8 cellular contexts compared by ENCODE assay signal in genomic region chr1:223831755-223832636, GRCh38. TPM values are rescaled to one million over a fixed set of nuclear protein-coding genes. Genes with fewer than 3 reads are reported as not detected.
A peak's percentile ranks its signal among the peaks of the same experiment; 100 is the strongest.
DNase-seq lines count a peak whose midpoint lies in the region; ATAC-seq and TF ChIP-seq lines count a peak whose summit lies in the region.

No MANE protein-coding gene starts in this region.

- peak overlapping the region in 1 of 2 donors; percentile 11 for H3K4me3 ChIP-seq in ascending aorta
- H3K4me3 ChIP-seq in left lung = no peak overlapping the region
- H3K4me3 ChIP-seq in SJCRH30 = no peak overlapping the region
- H3K4me3 ChIP-seq in BE2C (ENCODE audit: low read depth, low read length) = no peak overlapping the region

- no peaks in the 10 kb centered on the region for H3K27me3 ChIP-seq in ascending aorta
- no peaks in the 10 kb centered on the region for H3K27me3 ChIP-seq in left lung
- no peaks in the 10 kb centered on the region for H3K27me3 ChIP-seq in SJCRH30
- H3K27me3 ChIP-seq in BE2C = no peaks in the 10 kb centered on the region

- intact Hi-C loops in ascending aorta (cut with DNase I) = no loop called here
- intact Hi-C loops in left lung (cut with DNase I) = no loop called here

- H3K9me3 ChIP-seq in ascending aorta (no peaks in the 10 kb centered on the region), left lung (no peaks in the 10 kb centered on the region), SJCRH30 (replicated peaks) (no peaks in the 10 kb centered on the region), BE2C (no peaks in the 10 kb centered on the region)

- H3K27ac ChIP-seq in ascending aorta (peak overlapping the region; percentile 71 to 76), left lung (peak overlapping the region; percentile 77 to 86), SJCRH30 (no peak overlapping the region)

- peak; percentile 86 for DNase-seq in GF-D8 (lab: John Stamatoyannopoulos, UW)
- peak; percentile 66 for DNase-seq in LHCN-M2 (ENCODE audit: low read depth)
- no peak for DNase-seq in ascending aorta (ENCODE audit: low spot score in 2 of 2)
- DNase-seq in left lung = no peak
- DNase-seq in NCI-H82 (lab: John Stamatoyannopoulos, UW) = no peak
- no peak for DNase-seq in SJCRH30
- DNase-seq in BE2C = no peak
- DNase-seq in activated effector memory CD4-positive, alpha-beta T cell treated with anti-CD3 and anti-CD28 coated beads, Interleukin-2, amount 50 U/mL, for 16 hours = no peak

- H3K4me1 ChIP-seq in ascending aorta = peaks cover 19 to 63% of the 10 kb centered on the region in 2 donors
- peaks cover 25 to 99% of the 10 kb centered on the region in 2 donors for H3K4me1 ChIP-seq in left lung
- H3K4me1 ChIP-seq in SJCRH30 = no peaks in the 10 kb centered on the region
- peaks cover 16% of the 10 kb centered on the region for H3K4me1 ChIP-seq in BE2C

- H3K36me3 ChIP-seq in ascending aorta = no peaks in the 10 kb centered on the region
- no peaks in the 10 kb centered on the region for H3K36me3 ChIP-seq in left lung
- H3K36me3 ChIP-seq in SJCRH30 = no peaks in the 10 kb centered on the region
- H3K36me3 ChIP-seq in BE2C = no peaks in the 10 kb centered on the region

- TF ChIP-seq CTCF in ascending aorta (IDR thresholded peaks at IDR 0.05) = no peak
- TF ChIP-seq CTCF in left lung (IDR thresholded peaks at IDR 0.05) = no peak
- no peak for TF ChIP-seq CTCF in BE2C (IDR thresholded peaks at IDR 0.05; ENCODE audit: low read depth, low read length)

- peak; percentile 51 for ATAC-seq in left lung

RNA-seq across cellular contexts. Expression of gene TP53BP2, which starts 13.8 kb away (rescaled TPM):
- 28.5 and 35.1 TPM in 2 replicates for total RNA-seq in LHCN-M2 (2014; rRNA removed)
- polyA plus RNA-seq in LHCN-M2 (2012) = 10.2 TPM
- total RNA-seq in ascending aorta = 162 TPM
- total RNA-seq in left lung = 10 to 100 TPM; 54.2 to 58.2 TPM
- total RNA-seq in SJCRH30 (2014; rRNA removed; shearing (Covaris generic)) = 51.2 and 54.4 TPM in 2 replicates
- 16.3 TPM for polyA plus RNA-seq in BE2C (2012; ENCODE audit: insufficient read depth, insufficient read length, low read depth)

Comparison
In these comparisons a context has a peak if more than half of its experiments do, and no peak if none do; other contexts are left out.
1. DNase-seq: peak in GF-D8 (single experiment) and LHCN-M2 (single experiment); none in ascending aorta (0 of 2), left lung (0 of 2), NCI-H82 (single experiment), SJCRH30 (0 of 2), BE2C (single experiment) and activated effector memory CD4-positive, alpha-beta T cell treated with anti-CD3 and anti-CD28 coated beads, Interleukin-2, amount 50 U/mL, for 16 hours (single experiment).